8 cellular contexts compared by ENCODE assay signal in genomic region chr9:35161713-35162604, GRCh38. TPM values are rescaled to one million over a fixed set of nuclear protein-coding genes. Genes with fewer than 3 reads are reported as not detected.
DNase-seq lines count a peak whose midpoint lies in the region; ATAC-seq and TF ChIP-seq lines count a peak whose summit lies in the region.

Gene UNC13B, plus strand, starts transcription at chr9:35162009. Its CDS starts 275 bp downstream, at chr9:35162284.

- peak within 1 kb of the TSS; percentile 72 for H3K4me3 ChIP-seq in CD4-positive, CD25-positive, alpha-beta regulatory T cell (ENCODE audit: low read depth, low read length)
- peak within 1 kb of the TSS; percentile 94 for H3K4me3 ChIP-seq in fibroblast of mammary gland (ENCODE audit: control insufficient read depth, low read depth, low read length)

- TF ChIP-seq EP300 in Ishikawa (IDR thresholded peaks at IDR 0.05; ENCODE audit: borderline replicate concordance), result no peak

- no peak for TF ChIP-seq RAD21 in Ishikawa (IDR thresholded peaks at IDR 0.05; ENCODE audit: low read depth)

- H3K27ac ChIP-seq in CD4-positive, CD25-positive, alpha-beta regulatory T cell (ENCODE audit: insufficient read depth, low read length, poor library complexity, severe bottlenecking), result no peak within 1 kb of the TSS

- H3K27me3 ChIP-seq in CD4-positive, CD25-positive, alpha-beta regulatory T cell (ENCODE audit: control insufficient read depth, insufficient read depth, low read length), result peaks cover 19% of the 10 kb centered on the region

- no peaks in the 10 kb centered on the region for H3K36me3 Mint-ChIP-seq in CD4-positive, CD25-positive, alpha-beta regulatory T cell
- H3K36me3 Mint-ChIP-seq in naive B cell, result no peaks in the 10 kb centered on the region

- no peak for TF ChIP-seq CTCF in fibroblast of mammary gland (conservative IDR thresholded peaks at IDR 0.05; ENCODE audit: control insufficient read depth, insufficient read depth, low read depth, low read length)

- peak; percentile 53 to 81 (median 65) for DNase-seq in CD4-positive, CD25-positive, alpha-beta regulatory T cell
- DNase-seq in RKO (ENCODE audit: low spot score), result peak; percentile 92
- DNase-seq in activated T-helper 9 cell treated with anti-CD3 and anti-CD28 coated beads, Interleukin-2, amount 50 U/mL, for 16 hours (ENCODE audit: low read depth), result peak; percentile 58
- peak; percentile 89 for DNase-seq in fibroblast of mammary gland (ENCODE audit: low read depth)
- DNase-seq in naive B cell, result peak; percentile 67
- peak; percentile 35 to 59 for DNase-seq in stimulated activated CD8-positive, alpha-beta memory T cell treated with anti-CD3 and anti-CD28 coated beads, Interleukin-7, amount 100 ng/mL, for 48 hours (ENCODE audit: extremely low read depth in 1 of 2, low read depth in 1 of 2)

- H3K4me3 Mint-ChIP-seq in CD4-positive, CD25-positive, alpha-beta regulatory T cell, result peak within 1 kb of the TSS; percentile 84 to 93 (median 88)
- H3K4me3 Mint-ChIP-seq in naive B cell, result peak within 1 kb of the TSS; percentile 85 to 98 (median 93)

- H3K9me3 ChIP-seq in CD4-positive, CD25-positive, alpha-beta regulatory T cell (ENCODE audit: control insufficient read depth in 2 of 2, low read length in 2 of 2), result no peaks in the 10 kb centered on the region

- peaks cover 0 to 2% (median 0%) of the 10 kb centered on the region in 7 donors for H3K9me3 Mint-ChIP-seq in CD4-positive, CD25-positive, alpha-beta regulatory T cell
- no peaks in the 10 kb centered on the region for H3K9me3 Mint-ChIP-seq in naive B cell

- no peaks in the 10 kb centered on the region for H3K36me3 ChIP-seq in CD4-positive, CD25-positive, alpha-beta regulatory T cell (ENCODE audit: control insufficient read depth, insufficient read depth, low read length)

- H3K27me3 Mint-ChIP-seq in CD4-positive, CD25-positive, alpha-beta regulatory T cell, result peaks cover 20% of the 10 kb centered on the region
- H3K27me3 Mint-ChIP-seq in naive B cell, result peaks cover 0 to 7% (median 6%) of the 10 kb centered on the region in 3 donors

- peak within 1 kb of the TSS in 2 of 3 donors; percentile 77 to 87 for H3K27ac Mint-ChIP-seq in CD4-positive, CD25-positive, alpha-beta regulatory T cell
- peak within 1 kb of the TSS; percentile 21 to 72 (median 46) for H3K27ac Mint-ChIP-seq in naive B cell

- peaks cover 0 to 18% (median 9%) of the 10 kb centered on the region in 4 donors for H3K4me1 Mint-ChIP-seq in CD4-positive, CD25-positive, alpha-beta regulatory T cell
- peaks cover 12 to 33% (median 13%) of the 10 kb centered on the region in 3 donors for H3K4me1 Mint-ChIP-seq in naive B cell

- H3K4me1 ChIP-seq in CD4-positive, CD25-positive, alpha-beta regulatory T cell (ENCODE audit: control insufficient read depth, insufficient read depth, low read length, poor library complexity, severe bottlenecking), result peaks cover 10% of the 10 kb centered on the region

- peak; percentile 70 to 76 for ATAC-seq in CD4-positive, CD25-positive, alpha-beta regulatory T cell (ENCODE audit: low read depth in 2 of 2)
- ATAC-seq in GM21390 (IDR thresholded peaks at IDR 0.05; ENCODE audit: unreplicated experiment), result peak; percentile 71
- ATAC-seq in naive B cell (ENCODE audit: low read depth in 2 of 2), result peak; percentile 82 to 85

TF ChIP-seq in Ishikawa, 13 proteins besides CTCF, POLR2A, EP300 and RAD21:
- no peak for TF ChIP-seq ZBTB7A (IDR thresholded peaks at IDR 0.05; ENCODE audit: low read depth)
- TF ChIP-seq CREB1 (IDR thresholded peaks at IDR 0.05; ENCODE audit: low read depth), result no peak
- TF ChIP-seq TEAD4 (IDR thresholded peaks at IDR 0.05), result peak; percentile 29
- TF ChIP-seq, protein P1, sequence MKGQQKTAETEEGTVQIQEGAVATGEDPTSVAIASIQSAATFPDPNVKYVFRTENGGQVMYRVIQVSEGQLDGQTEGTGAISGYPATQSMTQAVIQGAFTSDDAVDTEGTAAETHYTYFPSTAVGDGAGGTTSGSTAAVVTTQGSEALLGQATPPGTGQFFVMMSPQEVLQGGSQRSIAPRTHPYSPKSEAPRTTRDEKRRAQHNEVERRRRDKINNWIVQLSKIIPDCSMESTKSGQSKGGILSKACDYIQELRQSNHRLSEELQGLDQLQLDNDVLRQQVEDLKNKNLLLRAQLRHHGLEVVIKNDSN (IDR thresholded peaks at IDR 0.05), result no peak
- TF ChIP-seq TCF12 (IDR thresholded peaks at IDR 0.05; ENCODE audit: low read depth), result peak; percentile 71; the same call in 1 of the 2 replicates
- TF ChIP-seq NFIC (IDR thresholded peaks at IDR 0.05), result no peak
- 0 out of 2 replicates have a peak, but pooled peaks have one; percentile 16 for TF ChIP-seq REST (IDR thresholded peaks at IDR 0.05; ENCODE audit: low read depth)
- TF ChIP-seq YY1 (IDR thresholded peaks at IDR 0.05; ENCODE audit: low read depth), result peak; percentile 86
- peak; percentile 76 for TF ChIP-seq MAX (IDR thresholded peaks at IDR 0.05)
- no peak for TF ChIP-seq FOXM1 (IDR thresholded peaks at IDR 0.05; ENCODE audit: borderline replicate concordance, low read depth)
- peak; percentile 90 for TF ChIP-seq TAF1 (IDR thresholded peaks at IDR 0.05; ENCODE audit: low read depth)
- no peak for TF ChIP-seq EGR1 (IDR thresholded peaks at IDR 0.05)
- no peak for TF ChIP-seq CEBPB (IDR thresholded peaks at IDR 0.05)

RNA-seq across cellular contexts. Expression of gene UNC13B, which starts in this region (rescaled TPM):
- total RNA-seq in CD4-positive, CD25-positive, alpha-beta regulatory T cell, result 0.96 TPM
- polyA plus RNA-seq in CD4-positive, CD25-positive, alpha-beta regulatory T cell, result under 1 TPM in 2 of 4 donors, not detected in 2; 0.14 to 0.20 TPM
- under 1 TPM in 1 of 6 donors, not detected in 5; 0.12 TPM for polyA plus RNA-seq in naive B cell (ENCODE audit: low read depth in 6 of 6)

Comparison
In these comparisons a context has a peak if more than half of its experiments do, and no peak if none do; other contexts are left out.
1. Peak in DNase-seq, ATAC-seq and H3K4me3 ChIP-seq in CD4-positive, CD25-positive, alpha-beta regulatory T cell; RNA of the gene not detected or under 1 TPM.
2. Peak in DNase-seq and ATAC-seq in naive B cell; RNA of the gene not detected or under 1 TPM.